Comparison of ENCODE assay signal across 3 cellular contexts in genomic region chr7:156432018-156432417, GRCh38.
"Had no signal": no experiment of that assay in that cellular context is flagged by ENCODE, and none has a peak within 500 bp of the region (broad histone marks: within the 10 kb centered on the region; RNA-seq: fewer than 3 reads in every experiment).

No MANE protein-coding gene starts in this region.

- ATAC-seq: GM12878 had no signal

- H3K4me3 ChIP-seq: GM12878 had no signal

- DNase-seq: GDM1, GF-D8 had no signal
